ENCODE assay signal across 26 cellular contexts in genomic region chr20:10445758-10446157, GRCh38.
"Had no signal": no experiment of that assay in that cellular context is flagged by ENCODE, and none has a peak within 500 bp of the region (broad histone marks: within the 10 kb centered on the region; RNA-seq: fewer than 3 reads in every experiment).

No MANE protein-coding gene starts in this region.

- H3K36me3 ChIP-seq: ovary, spleen, thoracic aorta, tibial nerve, upper lobe of left lung had no signal

- DNase-seq: cortex of kidney; dorsolateral prefrontal cortex; effector CD4-positive, alpha-beta T cell; hypothalamus; immature natural killer cell; islet precursor cell; kidney glomerular epithelial cell; left colon; left ventricle myocardium superior; natural killer cell; occipital lobe; ovary; posterior cingulate gyrus; psoas muscle; right cardiac atrium; spleen; stimulated activated CD4-positive, alpha-beta T cell treated with anti-CD3 and anti-CD28 coated beads, Interleukin-4, amount 100 ng/mL, for 4 hours; stimulated activated naive CD8-positive, alpha-beta T cell treated with anti-CD3 and anti-CD28 coated beads, Interleukin-15, Interleukin-2, amounts not matched to agents 100 U/mL and 50 U/mL, for 24 hours; substantia nigra; upper lobe of left lung had no signal

- H3K36me3 Mint-ChIP-seq: immature natural killer cell; natural killer cell; stimulated activated memory B cell treated with anti-CD40 and anti-IgM and Interleukin-4, amounts not matched to agents 10 μg/mL and 1 μg/mL and 100 μg/mL, for 72 hours had no signal

- H3K9me3 Mint-ChIP-seq: immature natural killer cell; memory B cell; natural killer cell; stimulated activated memory B cell treated with anti-CD40 and anti-IgM and Interleukin-4, amounts not matched to agents 10 μg/mL and 1 μg/mL and 100 μg/mL, for 72 hours had no signal

- H3K4me3 Mint-ChIP-seq: memory B cell; stimulated activated memory B cell treated with anti-CD40 and anti-IgM and Interleukin-4, amounts not matched to agents 10 μg/mL and 1 μg/mL and 100 μg/mL, for 72 hours had no signal

- H3K4me3 ChIP-seq: dorsolateral prefrontal cortex, lung, ovary, psoas muscle, skin epidermis, spleen, thoracic aorta, tibial nerve, upper lobe of left lung had no signal

- H3K27me3 Mint-ChIP-seq: memory B cell; stimulated activated memory B cell treated with anti-CD40 and anti-IgM and Interleukin-4, amounts not matched to agents 10 μg/mL and 1 μg/mL and 100 μg/mL, for 72 hours had no signal

- H3K27me3 ChIP-seq: dorsolateral prefrontal cortex, ovary, spleen, tibial nerve, upper lobe of left lung had no signal

- H3K9me3 ChIP-seq: ovary, psoas muscle, spleen, thoracic aorta, tibial nerve, upper lobe of left lung had no signal

- H3K27ac Mint-ChIP-seq: memory B cell; stimulated activated memory B cell treated with anti-CD40 and anti-IgM and Interleukin-4, amounts not matched to agents 10 μg/mL and 1 μg/mL and 100 μg/mL, for 72 hours had no signal

- H3K27ac ChIP-seq: dorsolateral prefrontal cortex, ovary, psoas muscle, spleen, thoracic aorta, tibial nerve, upper lobe of left lung had no signal
